In the genomic region with DNA sequence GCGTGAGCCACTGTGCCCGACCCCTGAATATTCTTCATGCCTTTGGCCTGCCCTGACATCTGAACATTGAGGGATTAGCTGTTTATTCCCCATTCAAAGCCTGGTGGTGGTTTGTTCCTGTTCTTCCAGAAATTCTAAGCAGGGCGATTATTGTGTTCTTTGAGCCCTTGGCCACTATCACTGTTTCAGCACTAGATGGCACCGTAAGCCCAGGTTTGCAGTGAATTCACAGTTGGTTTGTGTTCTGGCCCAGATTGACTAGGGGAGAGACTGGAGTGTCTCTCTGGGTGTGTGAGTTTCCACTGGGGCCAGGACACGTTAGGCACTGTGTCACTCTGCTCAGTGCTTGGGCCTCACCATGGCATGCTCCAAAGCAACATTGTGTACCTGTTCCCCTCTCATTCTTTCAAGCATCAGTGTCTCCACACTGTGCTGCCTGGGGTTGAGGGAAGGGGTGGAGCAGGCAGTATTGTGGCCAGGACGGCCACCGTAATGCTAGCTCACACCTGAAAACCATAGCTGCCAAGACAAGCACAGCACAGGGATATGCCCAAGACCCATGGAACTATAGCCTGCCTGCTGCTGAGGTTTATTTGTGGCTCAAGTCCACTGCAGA, we compare ENCODE assay signal across 9 cellular contexts. TPM values are rescaled to one million over a fixed set of nuclear protein-coding genes. Genes with fewer than 3 reads are reported as not detected.
A peak's percentile ranks its signal among the peaks of the same experiment; 100 is the strongest.
DNase-seq lines count a peak whose midpoint lies in the region; TF ChIP-seq lines count a peak whose summit lies in the region.
"Had no signal": no experiment of that assay in that cellular context is flagged by ENCODE, and none has a peak within 500 bp of the region (broad histone marks: within the 10 kb centered on the region; RNA-seq: fewer than 3 reads in every experiment).

No MANE protein-coding gene starts in this region.

- TF ChIP-seq CTCF in choroid plexus epithelial cell (conservative IDR thresholded peaks at IDR 0.05; ENCODE audit: low read depth, low read length) (peak; percentile 91), neural progenitor cell (IDR thresholded peaks at IDR 0.05) (peak; percentile 47)

- H3K27ac Mint-ChIP-seq in activated naive CD4-positive, alpha-beta T cell treated with anti-CD3 and anti-CD28 coated beads for 36 hours: no peak overlapping the region
- no peak overlapping the region for H3K27ac Mint-ChIP-seq in neural progenitor cell
- H3K27ac Mint-ChIP-seq: brain had no signal

- H3K27me3 Mint-ChIP-seq in activated naive CD4-positive, alpha-beta T cell treated with anti-CD3 and anti-CD28 coated beads for 36 hours (ENCODE audit: low read depth): no peaks in the 10 kb centered on the region
- peaks cover 2% of the 10 kb centered on the region for H3K27me3 Mint-ChIP-seq in neural progenitor cell (ENCODE audit: insufficient read depth, low read depth)
- H3K27me3 Mint-ChIP-seq: brain had no signal

- no peak overlapping the region for H3K4me3 Mint-ChIP-seq in activated naive CD4-positive, alpha-beta T cell treated with anti-CD3 and anti-CD28 coated beads for 36 hours
- H3K4me3 Mint-ChIP-seq in neural progenitor cell: no peak overlapping the region
- H3K4me3 Mint-ChIP-seq: brain had no signal

- no peak overlapping the region for H3K4me3 ChIP-seq in NT2/D1 (ENCODE audit: insufficient read length, low read depth)
- no peak overlapping the region for H3K4me3 ChIP-seq in choroid plexus epithelial cell (ENCODE audit: low read depth, low read length)
- no peak overlapping the region for H3K4me3 ChIP-seq in neural progenitor cell

- H3K4me2 ChIP-seq in neural progenitor cell: no peak overlapping the region

- H3K27me3 ChIP-seq in NT2/D1 (ENCODE audit: insufficient read depth, insufficient read length): no peaks in the 10 kb centered on the region
- H3K27me3 ChIP-seq in neural progenitor cell: no peaks in the 10 kb centered on the region

- peak; percentile 45 for DNase-seq in activated naive CD4-positive, alpha-beta T cell treated with anti-CD3 and anti-CD28 coated beads for 36 hours
- no peak for DNase-seq in activated naive CD4-positive, alpha-beta T cell (lab: John Stamatoyannopoulos, UW)
- DNase-seq in NT2/D1 (ENCODE audit: low read depth, low spot score) (peak; percentile 28), choroid plexus epithelial cell (ENCODE audit: low read depth) (peak; percentile 77), neural progenitor cell (ENCODE audit: low spot score) (peak; percentile 25), C1 segment of cervical spinal cord (lab: John Stamatoyannopoulos, UW) (no peak), activated gamma-delta T cell treated with Interleukin-2 at 50 U/mL for 16 hours (no peak), NCI-H1092 (lab: John Stamatoyannopoulos, UW) (no peak)

- peaks cover 23% of the 10 kb centered on the region for H3K9me3 Mint-ChIP-seq in activated naive CD4-positive, alpha-beta T cell treated with anti-CD3 and anti-CD28 coated beads for 36 hours
- peaks cover 45% of the 10 kb centered on the region for H3K9me3 Mint-ChIP-seq in neural progenitor cell

- H3K9ac ChIP-seq in NT2/D1 (ENCODE audit: insufficient read length, low read depth) (no peak overlapping the region), neural progenitor cell (no peak overlapping the region)

- H3K4me1 ChIP-seq in NT2/D1 (ENCODE audit: insufficient read depth, insufficient read length): no peaks in the 10 kb centered on the region
- H3K4me1 ChIP-seq in neural progenitor cell: peaks cover 11% of the 10 kb centered on the region

- no peak overlapping the region for H2AFZ ChIP-seq in neural progenitor cell (replicated peaks)

- peaks cover 8% of the 10 kb centered on the region; the same call in 1 of the 2 replicates for H3K9me3 ChIP-seq in NT2/D1 (ENCODE audit: insufficient read depth, low read length)
- H3K9me3 ChIP-seq in neural progenitor cell (ENCODE audit: low read depth): no peaks in the 10 kb centered on the region

- H3K36me3 ChIP-seq in NT2/D1 (ENCODE audit: insufficient read depth, insufficient read length, low read length) (peaks cover 11% of the 10 kb centered on the region), neural progenitor cell (peaks cover 13% of the 10 kb centered on the region)

- peaks cover 5% of the 10 kb centered on the region for H4K20me1 ChIP-seq in neural progenitor cell (ENCODE audit: low read depth)

- H3K27ac ChIP-seq in neural progenitor cell: no peak overlapping the region

- CTCF ChIA-PET in activated naive CD4-positive, alpha-beta T cell treated with anti-CD3 and anti-CD28 coated beads for 36 hours (lab: Charles Lee): interaction anchor here (0.5 to 1.9 kb wide), 9 partner anchors 9 to 148 kb away, joined by 3 to 15 read pairs (median 4); a partner anchor contains a TSS

- H3K4me1 Mint-ChIP-seq in activated naive CD4-positive, alpha-beta T cell treated with anti-CD3 and anti-CD28 coated beads for 36 hours (ENCODE audit: low read depth): peaks cover 9% of the 10 kb centered on the region
- H3K4me1 Mint-ChIP-seq in neural progenitor cell: no peaks in the 10 kb centered on the region

- peaks cover 28% of the 10 kb centered on the region for H3K36me3 Mint-ChIP-seq in activated naive CD4-positive, alpha-beta T cell treated with anti-CD3 and anti-CD28 coated beads for 36 hours (ENCODE audit: low read depth)
- peaks cover 37% of the 10 kb centered on the region for H3K36me3 Mint-ChIP-seq in neural progenitor cell

- H3F3A ChIP-seq in neural progenitor cell (ENCODE audit: low read depth): no peaks in the 10 kb centered on the region

- H3K79me2 ChIP-seq in neural progenitor cell (ENCODE audit: low read depth): peaks cover 96% of the 10 kb centered on the region

- intact Hi-C loops in activated naive CD4-positive, alpha-beta T cell treated with anti-CD3 and anti-CD28 coated beads for 36 hours (cut with micrococcal nuclease): loop anchor here (1.0 kb wide), 1 partner anchor 141 kb away; no protein-coding TSS in a partner anchor

RNA-seq across cellular contexts. Expression of a gene that starts 52.7 kb away (rescaled TPM):
- total RNA-seq in activated naive CD4-positive, alpha-beta T cell treated with anti-CD3 and anti-CD28 coated beads for 36 hours: 10 to 100 TPM; 17.2 to 17.9 TPM
- total RNA-seq in neural progenitor cell (ENCODE audit: low replicate concordance): 41.9 and 74.4 TPM in 2 replicates

Comparison
In these comparisons a context has a peak if more than half of its experiments do, and no peak if none do; other contexts are left out.
1. DNase-seq: peak in activated naive CD4-positive, alpha-beta T cell treated with anti-CD3 and anti-CD28 coated beads for 36 hours (single experiment), NT2/D1 (single experiment), choroid plexus epithelial cell (single experiment) and neural progenitor cell (single experiment); none in activated naive CD4-positive, alpha-beta T cell (0 of 4), C1 segment of cervical spinal cord (0 of 14), activated gamma-delta T cell treated with Interleukin-2 at 50 U/mL for 16 hours (single experiment) and NCI-H1092 (single experiment).